In the genomic region with DNA sequence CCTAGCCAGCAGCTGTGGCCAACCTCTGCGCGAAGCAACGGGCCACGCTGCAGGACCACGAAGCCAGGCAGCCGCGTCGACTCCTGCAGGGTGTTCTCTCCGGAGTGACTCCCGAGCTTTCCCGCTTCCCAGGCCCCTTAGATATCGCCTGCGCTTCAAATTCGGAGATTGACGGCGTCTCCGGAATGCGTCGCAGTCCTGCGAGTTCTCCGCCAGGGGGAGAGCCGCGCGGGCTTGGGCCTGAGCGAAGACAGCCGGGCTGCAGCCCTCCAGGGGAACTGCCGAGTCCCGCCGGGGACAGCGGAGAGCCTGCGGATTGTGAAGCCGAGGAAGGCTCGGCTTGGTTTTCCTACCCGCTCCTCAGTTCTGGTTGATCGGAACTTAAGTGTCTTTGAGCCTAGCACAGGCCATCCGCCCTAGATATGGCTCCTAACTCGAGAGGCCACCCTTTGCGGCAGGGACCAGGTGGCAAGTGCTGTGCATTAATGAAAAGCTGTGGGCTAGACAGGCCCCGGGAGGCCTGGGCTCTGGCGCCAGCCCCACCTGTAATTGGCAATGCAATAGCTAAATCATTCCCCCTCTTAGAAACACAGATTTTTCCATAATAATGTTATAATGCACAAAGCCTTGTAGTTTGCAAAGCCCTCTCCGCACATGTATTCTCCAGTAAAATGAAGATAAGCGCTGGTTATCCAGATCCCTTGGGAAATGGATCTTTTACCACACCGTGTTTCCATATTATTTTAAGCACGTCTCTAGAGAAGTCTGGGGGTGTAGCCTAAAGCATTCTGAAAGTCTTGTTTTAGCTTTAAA, we compare ENCODE assay signal across 8 cellular contexts. TPM values are rescaled to one million over a fixed set of nuclear protein-coding genes. Genes with fewer than 3 reads are reported as not detected.
DNase-seq lines count a peak whose midpoint lies in the region; ATAC-seq and TF ChIP-seq lines count a peak whose summit lies in the region.

No MANE protein-coding gene starts in this region.

- no peaks in the 10 kb centered on the region for H3K9me3 Mint-ChIP-seq in activated CD4-positive, alpha-beta T cell treated with anti-CD3 and anti-CD28 coated beads, Interleukin-2, amount 10 ng/mL, durations not matched to agents 24 days and 14 days
- H3K9me3 Mint-ChIP-seq in dendritic cell treated with granulocyte-macrophage colony-stimulating factor and Interleukin-4, amounts not matched to agents 40 ng/mL and 50 ng/mL, for 4 days = no peaks in the 10 kb centered on the region

- peak overlapping the region; percentile 86 for H3K4me3 Mint-ChIP-seq in activated CD4-positive, alpha-beta T cell treated with anti-CD3 and anti-CD28 coated beads, Interleukin-2, amount 10 ng/mL, durations not matched to agents 24 days and 14 days
- peak overlapping the region; percentile 84 for H3K4me3 Mint-ChIP-seq in dendritic cell treated with granulocyte-macrophage colony-stimulating factor and Interleukin-4, amounts not matched to agents 40 ng/mL and 50 ng/mL, for 4 days

- H3K27ac Mint-ChIP-seq in activated CD4-positive, alpha-beta T cell treated with anti-CD3 and anti-CD28 coated beads, Interleukin-2, amount 10 ng/mL, durations not matched to agents 24 days and 14 days = peak overlapping the region; percentile 43
- peak overlapping the region; percentile 80 for H3K27ac Mint-ChIP-seq in dendritic cell treated with granulocyte-macrophage colony-stimulating factor and Interleukin-4, amounts not matched to agents 40 ng/mL and 50 ng/mL, for 4 days

- H3K27me3 Mint-ChIP-seq in activated CD4-positive, alpha-beta T cell treated with anti-CD3 and anti-CD28 coated beads, Interleukin-2, amount 10 ng/mL, durations not matched to agents 24 days and 14 days = peaks cover 43% of the 10 kb centered on the region
- H3K27me3 Mint-ChIP-seq in dendritic cell treated with granulocyte-macrophage colony-stimulating factor and Interleukin-4, amounts not matched to agents 40 ng/mL and 50 ng/mL, for 4 days = peaks cover 18% of the 10 kb centered on the region

- peaks cover 15% of the 10 kb centered on the region for H3K4me1 Mint-ChIP-seq in activated CD4-positive, alpha-beta T cell treated with anti-CD3 and anti-CD28 coated beads, Interleukin-2, amount 10 ng/mL, durations not matched to agents 24 days and 14 days
- peaks cover 25% of the 10 kb centered on the region for H3K4me1 Mint-ChIP-seq in dendritic cell treated with granulocyte-macrophage colony-stimulating factor and Interleukin-4, amounts not matched to agents 40 ng/mL and 50 ng/mL, for 4 days (ENCODE audit: low read depth)

- DNase-seq in AG09319 (ENCODE audit: extremely low read depth, low read depth) = peak; percentile 66
- peak; percentile 85 for DNase-seq in NCI-H345 treated with DMSO at 0.1 percent for 48 hours (lab: John Stamatoyannopoulos, UW; ENCODE audit: unreplicated experiment)
- peak; percentile 92 for DNase-seq in activated CD4-positive, alpha-beta T cell treated with anti-CD3 and anti-CD28 coated beads, Interleukin-2, amount 10 ng/mL, durations not matched to agents 24 days and 14 days
- DNase-seq in left lobe of liver (ENCODE audit: low spot score) = peak; percentile 87
- DNase-seq in stimulated activated CD4-positive, alpha-beta T cell treated with anti-CD3 and anti-CD28 coated beads, Interleukin-1b, Interleukin-23, amount 100 ng/mL, for 48 hours = peak; percentile 78

- ATAC-seq in GM19025 (IDR thresholded peaks at IDR 0.05; ENCODE audit: low read depth, unreplicated experiment) (peak; percentile 93), HG03342 (IDR thresholded peaks at IDR 0.05; ENCODE audit: unreplicated experiment) (peak; percentile 93), left lobe of liver (peak; percentile 80)

- no peaks in the 10 kb centered on the region for H3K36me3 Mint-ChIP-seq in activated CD4-positive, alpha-beta T cell treated with anti-CD3 and anti-CD28 coated beads, Interleukin-2, amount 10 ng/mL, durations not matched to agents 24 days and 14 days (ENCODE audit: low read depth)
- H3K36me3 Mint-ChIP-seq in dendritic cell treated with granulocyte-macrophage colony-stimulating factor and Interleukin-4, amounts not matched to agents 40 ng/mL and 50 ng/mL, for 4 days (ENCODE audit: low read depth) = no peaks in the 10 kb centered on the region

- peak; percentile 93 for TF ChIP-seq CTCF in AG09319 (IDR thresholded peaks at IDR 0.05; ENCODE audit: low read depth, low read length)

- intact Hi-C loops in activated CD4-positive, alpha-beta T cell treated with anti-CD3 and anti-CD28 coated beads, Interleukin-2, amount 10 ng/mL, durations not matched to agents 24 days and 14 days (cut with micrococcal nuclease) = loop anchor here (1.0 to 10.0 kb wide), 6 partner anchors 86 to 794 kb away; partner anchors contain the start of gene SMC5
- intact Hi-C loops in dendritic cell treated with granulocyte-macrophage colony-stimulating factor and Interleukin-4, amounts not matched to agents 40 ng/mL and 50 ng/mL, for 4 days (cut with micrococcal nuclease) = loop anchor here (1.0 to 10.0 kb wide), 6 partner anchors 86 to 582 kb away; partner anchors contain the start of genes SMC5 and TJP2

RNA-seq across cellular contexts. Expression of gene APBA1, which starts 0.9 kb away (rescaled TPM):
- total RNA-seq in activated CD4-positive, alpha-beta T cell treated with anti-CD3 and anti-CD28 coated beads, Interleukin-2, amount 10 ng/mL, durations not matched to agents 24 days and 14 days = 0.51 and 1.1 TPM in 2 replicates
- 19.7 TPM for total RNA-seq in left lobe of liver

Comparison
In these comparisons a context has a peak if more than half of its experiments do, and no peak if none do; other contexts are left out.
1. Peak in every context shown above with its lines: DNase-seq and ATAC-seq.